In genomic region chr17:39195568-39196160, GRCh38 we compare ENCODE assay signal across 9 cellular contexts. TPM values are rescaled to one million over a fixed set of nuclear protein-coding genes. Genes with fewer than 3 reads are reported as not detected.
DNase-seq lines count a peak whose midpoint lies in the region; ATAC-seq and TF ChIP-seq lines count a peak whose summit lies in the region.
"Had no signal": no experiment of that assay in that cellular context is flagged by ENCODE, and none has a peak within 500 bp of the region (broad histone marks: within the 10 kb centered on the region; RNA-seq: fewer than 3 reads in every experiment).

No MANE protein-coding gene starts in this region.

- H3K9me3 ChIP-seq in CD8-positive, alpha-beta T cell (ENCODE audit: low read length), result no peaks in the 10 kb centered on the region
- H3K9me3 ChIP-seq in KOPT-K1 (ENCODE audit: insufficient read depth, low read length, poor library complexity, severe bottlenecking) (no peaks in the 10 kb centered on the region), neuronal stem cell (replicated peaks in 1 of 2; ENCODE audit: control insufficient read depth in 2 of 2, insufficient read depth in 1 of 2, low read depth in 1 of 2, low read length in 2 of 2) (peaks cover 0 to 2% of the 10 kb centered on the region in 2 donors)

- H3K27ac Mint-ChIP-seq in CD8-positive, alpha-beta T cell, result peak overlapping the region; percentile 66

- no CpG with 5 or more reads among the region's 8 CpGs for WGBS in neuronal stem cell (ENCODE audit: extremely low coverage in 2 of 2, insufficient read length in 2 of 2, insufficient replicate concordance in 1 of 2), 2 donors

- no peak overlapping the region for H4K8ac ChIP-seq in neuronal stem cell (ENCODE audit: low read depth, low read length)

- peak overlapping the region; percentile 80 for H3K4me3 Mint-ChIP-seq in CD8-positive, alpha-beta T cell

- POLR2A ChIA-PET in CD8-positive, alpha-beta T cell (lab: Charles Lee), result no interaction called here

- no peak overlapping the region for H3K4ac ChIP-seq in neuronal stem cell (ENCODE audit: low read length)

- no peak overlapping the region for H3K4me3 ChIP-seq in CD8-positive, alpha-beta T cell (ENCODE audit: low read depth, low read length)
- H3K4me3 ChIP-seq in dorsolateral prefrontal cortex, result peak overlapping the region in 58 of 59 donors; percentile 15 to 98 (median 91)
- peak overlapping the region in 1 of 2 donors; percentile 8 for H3K4me3 ChIP-seq in neuronal stem cell (ENCODE audit: low read length in 2 of 2)
- H3K4me3 ChIP-seq: K562 had no signal

- intact Hi-C loops in CD8-positive, alpha-beta T cell (cut with DNase I, micrococcal nuclease), result no loop called here
- intact Hi-C loops in dorsolateral prefrontal cortex (cut with DNase I), result loop anchor here (5.0 kb wide), 2 partner anchors 43 to 267 kb away; partner anchors contain the start of genes CDK12 (in 1 of the 2) and PLXDC1 (in 1 of the 2)

- no peak overlapping the region for H3K23ac ChIP-seq in neuronal stem cell (ENCODE audit: low read depth, low read length, poor library complexity)

- DNase-seq in CD8-positive, alpha-beta T cell, result no peak
- DNase-seq in dorsolateral prefrontal cortex (no peak), neuronal stem cell (ENCODE audit: low spot score) (no peak), HuH-7.5 (ENCODE audit: low spot score) (no peak), HT-29 (ENCODE audit: low spot score) (no peak)

- no peaks in the 10 kb centered on the region for H3K27me3 ChIP-seq in CD8-positive, alpha-beta T cell (ENCODE audit: insufficient read depth, low read length)
- H3K27me3 ChIP-seq in dorsolateral prefrontal cortex (no peaks in the 10 kb centered on the region), neuronal stem cell (ENCODE audit: control insufficient read depth in 3 of 3, insufficient read depth in 3 of 3, low read depth in 1 of 3, low read length in 3 of 3) (no peaks in the 10 kb centered on the region)

- no peak for TF ChIP-seq CTCF in CD8-positive, alpha-beta T cell (IDR thresholded peaks at IDR 0.05)
- no peak for TF ChIP-seq CTCF in dorsolateral prefrontal cortex (IDR thresholded peaks at IDR 0.05 in 54 of 56, conservative IDR thresholded peaks at IDR 0.05 in 2 of 56; ENCODE audit: low read depth in 1 of 56, partially characterized antibody in 56 of 56)

- no peak overlapping the region for H3K18ac ChIP-seq in neuronal stem cell (ENCODE audit: low read length)

- H2BK5ac ChIP-seq in neuronal stem cell (ENCODE audit: low read length), result no peak overlapping the region

- H2BK15ac ChIP-seq in neuronal stem cell (ENCODE audit: low read length), result no peak overlapping the region

- peaks cover 52% of the 10 kb centered on the region for H3K4me1 Mint-ChIP-seq in CD8-positive, alpha-beta T cell (ENCODE audit: low read depth)

- no peak overlapping the region for H4K91ac ChIP-seq in neuronal stem cell (ENCODE audit: low read depth, low read length, poor library complexity)

- H3K27ac ChIP-seq in CD8-positive, alpha-beta T cell (ENCODE audit: low read depth, low read length), result no peak overlapping the region
- H3K27ac ChIP-seq in KOPT-K1 (ENCODE audit: low read depth, low read length, poor library complexity, severe bottlenecking), result peak overlapping the region; percentile 24
- peak overlapping the region in 57 of 59 donors; percentile 29 to 100 (median 90) for H3K27ac ChIP-seq in dorsolateral prefrontal cortex
- H3K27ac ChIP-seq in neuronal stem cell (replicated peaks; ENCODE audit: low read length), result no peak overlapping the region

- peak overlapping the region; percentile 0 for H2AK5ac ChIP-seq in neuronal stem cell (ENCODE audit: low read depth, low read length)

- H3K79me1 ChIP-seq in neuronal stem cell (ENCODE audit: low read depth, low read length), result peaks cover 18% of the 10 kb centered on the region

- no peak overlapping the region for H2BK12ac ChIP-seq in neuronal stem cell (ENCODE audit: low read length)

- no peak overlapping the region for H2BK120ac ChIP-seq in neuronal stem cell (ENCODE audit: low read depth, low read length)

- no peak for ATAC-seq in CD8-positive, alpha-beta T cell
- ATAC-seq in GM19035 (IDR thresholded peaks at IDR 0.05; ENCODE audit: unreplicated experiment) (no peak), HG03469 (IDR thresholded peaks at IDR 0.05; ENCODE audit: unreplicated experiment) (no peak)
- ATAC-seq: K562 had no signal

- H2AFZ ChIP-seq in neuronal stem cell (ENCODE audit: low read length), result no peak overlapping the region

- H3K9ac ChIP-seq in neuronal stem cell (ENCODE audit: low read depth, low read length, poor library complexity), result no peak overlapping the region

- CTCF ChIA-PET in CD8-positive, alpha-beta T cell (lab: Charles Lee), result interaction anchor here (0.9 to 7.0 kb wide), 8 partner anchors 10 to 213 kb away, joined by 3 to 45 read pairs (median 6); no protein-coding TSS in a partner anchor

- H3K9me3 Mint-ChIP-seq in CD8-positive, alpha-beta T cell, result no peaks in the 10 kb centered on the region

- no peak overlapping the region for H3K14ac ChIP-seq in neuronal stem cell (ENCODE audit: low read length)

- peaks cover 33% of the 10 kb centered on the region for H3K4me1 ChIP-seq in CD8-positive, alpha-beta T cell (ENCODE audit: insufficient read depth, low read length)
- peaks cover 9 to 28% of the 10 kb centered on the region in 2 donors for H3K4me1 ChIP-seq in neuronal stem cell (ENCODE audit: control insufficient read depth in 2 of 2, insufficient read depth in 1 of 2, low read depth in 1 of 2, low read length in 2 of 2)

- no peaks in the 10 kb centered on the region for H3K27me3 Mint-ChIP-seq in CD8-positive, alpha-beta T cell (ENCODE audit: low read depth)

- H3K36me3 ChIP-seq in CD8-positive, alpha-beta T cell (ENCODE audit: insufficient read depth, low read length), result no peaks in the 10 kb centered on the region
- peaks cover 45% of the 10 kb centered on the region for H3K36me3 ChIP-seq in KOPT-K1 (ENCODE audit: insufficient read depth, low read length)
- H3K36me3 ChIP-seq in neuronal stem cell (replicated peaks in 1 of 2; ENCODE audit: control insufficient read depth in 2 of 2, insufficient read depth in 2 of 2, low read length in 2 of 2), result peaks cover 28 to 33% of the 10 kb centered on the region in 2 donors

- peaks cover 29% of the 10 kb centered on the region for H3K36me3 Mint-ChIP-seq in CD8-positive, alpha-beta T cell

- peak overlapping the region; percentile 58 for H3K4me2 ChIP-seq in neuronal stem cell (ENCODE audit: insufficient read depth, low read length, poor library complexity, severe bottlenecking)

RNA-seq across cellular contexts. Expression of gene CACNB1, which starts 1.8 kb away (rescaled TPM):
- 10 to 100 TPM in 1 of 2 experiments, 1 to 10 TPM in 1; 9.1 to 11.8 TPM for total RNA-seq in CD8-positive, alpha-beta T cell
- 100 to 1,000 TPM in 63 of 120 experiments, 10 to 100 TPM in 57; 43.6 to 155 (median 101) TPM for total RNA-seq in dorsolateral prefrontal cortex
- 5.8 TPM for polyA plus RNA-seq in neuronal stem cell (2013, experiment 1 of 2)
- 5.9 TPM for polyA plus RNA-seq in neuronal stem cell (2013, experiment 2 of 2)
- 3.5 and 6.5 TPM in 2 replicates for total RNA-seq in HT-29 (2014; rRNA removed; shearing (Covaris generic))

RNA-seq across cellular contexts. Expression of gene RPL19, which starts 4.4 kb away (rescaled TPM):
- total RNA-seq in CD8-positive, alpha-beta T cell, result 1,000 to 10,000 TPM; 3,808 to 3,896 TPM
- 100 to 1,000 TPM; 415 to 719 (median 536) TPM for total RNA-seq in dorsolateral prefrontal cortex
- 2,934 TPM for polyA plus RNA-seq in neuronal stem cell (2013, experiment 1 of 2)
- 2,874 TPM for polyA plus RNA-seq in neuronal stem cell (2013, experiment 2 of 2)
- total RNA-seq in HT-29 (2014; rRNA removed; shearing (Covaris generic)), result 2,436 and 2,711 TPM in 2 replicates

RNA-seq across cellular contexts. Expression of gene ARL5C, which starts 29.7 kb away (rescaled TPM):
- total RNA-seq in CD8-positive, alpha-beta T cell, result not detected
- total RNA-seq in dorsolateral prefrontal cortex, result 1 to 10 TPM in 37 of 120 experiments, under 1 TPM in 58, not detected in 25; 0.18 to 2.6 (median 0.79) TPM
- polyA plus RNA-seq in neuronal stem cell (2013, experiment 1 of 2), result not detected
- not detected for polyA plus RNA-seq in neuronal stem cell (2013, experiment 2 of 2)
- not detected in 2 replicates for total RNA-seq in HT-29 (2014; rRNA removed; shearing (Covaris generic))
- total RNA-seq: K562 had no signal
- polyA plus RNA-seq: K562 had no signal

RNA-seq across cellular contexts. Expression of gene STAC2, which starts 30.1 kb away (rescaled TPM):
- total RNA-seq in CD8-positive, alpha-beta T cell, result under 1 TPM; 0.11 to 0.17 TPM
- 100 to 1,000 TPM in 2 of 120 experiments, 10 to 100 TPM in 118; 16.2 to 113 (median 58.6) TPM for total RNA-seq in dorsolateral prefrontal cortex
- 3.2 TPM for polyA plus RNA-seq in neuronal stem cell (2013, experiment 1 of 2)
- 3.3 TPM for polyA plus RNA-seq in neuronal stem cell (2013, experiment 2 of 2)
- total RNA-seq in HT-29 (2014; rRNA removed; shearing (Covaris generic)), result 0.28 TPM in 1 of 2 replicates, not detected in the other
- total RNA-seq: K562 had no signal
- polyA plus RNA-seq: K562 had no signal

RNA-seq across cellular contexts. Expression of gene PLXDC1, which starts 44.2 kb away (rescaled TPM):
- total RNA-seq in CD8-positive, alpha-beta T cell, result 10 to 100 TPM; 66.5 to 75.7 TPM
- 10 to 100 TPM; 16.5 to 57.0 (median 33.4) TPM for total RNA-seq in dorsolateral prefrontal cortex
- polyA plus RNA-seq in neuronal stem cell (2013, experiment 1 of 2), result 0.56 TPM
- 0.46 TPM for polyA plus RNA-seq in neuronal stem cell (2013, experiment 2 of 2)
- total RNA-seq in HT-29 (2014; rRNA removed; shearing (Covaris generic)), result not detected in 2 replicates
- total RNA-seq: K562 had no signal
- polyA plus RNA-seq: K562 had no signal

Comparison
In these comparisons a context has a peak if more than half of its experiments do, and no peak if none do; other contexts are left out.
1. H3K27ac ChIP-seq: peak in KOPT-K1 (single experiment) and dorsolateral prefrontal cortex (57 of 59); none in CD8-positive, alpha-beta T cell (single experiment) and neuronal stem cell (single experiment).
2. intact Hi-C loops: an anchor here in dorsolateral prefrontal cortex (5.0 kb wide); none called in CD8-positive, alpha-beta T cell.